Comparison of ENCODE assay signal across 8 cellular contexts in genomic region chr5:51382759-51383493, GRCh38. TPM values are rescaled to one million over a fixed set of nuclear protein-coding genes. Genes with fewer than 3 reads are reported as not detected.
DNase-seq lines count a peak whose midpoint lies in the region; ATAC-seq, FAIRE-seq and TF ChIP-seq lines count a peak whose summit lies in the region.

Gene ISL1, plus strand, starts transcription at chr5:51383448. Its CDS starts 224 bp downstream, at chr5:51383672.

- TF ChIP-seq CTCF in foreskin keratinocyte (conservative IDR thresholded peaks at IDR 0.05) (peak; percentile 4), pancreas (IDR thresholded peaks at IDR 0.05) (no peak), GM13977 (IDR thresholded peaks at IDR 0.05; ENCODE audit: extremely low read depth, insufficient read depth, missing control alignments) (no peak)

- H3K4me1 ChIP-seq in foreskin keratinocyte (peaks cover 5% of the 10 kb centered on the region), pancreas (no peaks in the 10 kb centered on the region)

- no peak for FAIRE-seq in pancreas (lab: Jason Lieb, UNC)

- peak within 1 kb of the TSS; percentile 1 to 44 (median 30) for H3K4me3 ChIP-seq in pancreas

- intact Hi-C loops in pancreas (cut with DNase I), result no loop called here

- no peaks in the 10 kb centered on the region for H3K36me3 ChIP-seq in pancreas

- H3K27ac ChIP-seq in foreskin keratinocyte (peak within 1 kb of the TSS; percentile 73), pancreas (peak within 1 kb of the TSS in 3 of 4 donors; percentile 22 to 63 (median 54))

- 1% methylated on average over 64 to 73 of the region's 73 CpGs for WGBS in pancreas, 2 donors

- ATAC-seq in SK-N-SH treated with all-trans-retinoic acid at 6 μM for 48 hours, result peak; percentile 81
- peak; percentile 90 for ATAC-seq in foreskin keratinocyte
- peak; percentile 65 to 86 (median 84) for ATAC-seq in pancreas
- no peak for ATAC-seq in HG02970 (IDR thresholded peaks at IDR 0.05; ENCODE audit: low FRiP score, unreplicated experiment)
- ATAC-seq in GM19023 (IDR thresholded peaks at IDR 0.05; ENCODE audit: unreplicated experiment), result no peak

- in situ Hi-C loops in KBM-7 (cut with MboI; ENCODE audit: low pct_unique_long_range_greater_than_20kb, low sequenced_read_pairs) (no loop called here), GM13977 (cut with MboI; ENCODE audit: low pct_unique_long_range_greater_than_20kb, low sequenced_read_pairs, unreplicated experiment) (no loop called here)

- H3K9me3 ChIP-seq in pancreas, result no peaks in the 10 kb centered on the region

- peak; percentile 74 for DNase-seq in DMS114 treated with DMSO at 0.1 percent for 48 hours (lab: John Stamatoyannopoulos, UW; ENCODE audit: unreplicated experiment)
- peak; percentile 96 for DNase-seq in KBM-7
- peak; percentile 85 to 92 for DNase-seq in foreskin keratinocyte
- DNase-seq in pancreas, result peak; percentile 45 to 81 (median 54)
- DNase-seq in GM13977 (ENCODE audit: low spot score), result no peak

- no peaks in the 10 kb centered on the region for H3K27me3 ChIP-seq in foreskin keratinocyte
- peaks cover 0 to 76% (median 6%) of the 10 kb centered on the region in 4 donors for H3K27me3 ChIP-seq in pancreas

TF ChIP-seq in SK-N-SH treated with all-trans-retinoic acid at 6 μM for 48 hours, 23 proteins besides CTCF, POLR2A, EP300 and RAD21:
- TF ChIP-seq ZFP3 (CRISPR knock-in tag; IDR thresholded peaks at IDR 0.05) (0 out of 2 replicates have a peak, but pooled peaks have one; percentile 23), ZFP30 (CRISPR knock-in tag; IDR thresholded peaks at IDR 0.05) (no peak), GLIS3 (CRISPR knock-in tag; IDR thresholded peaks at IDR 0.05) (peak; percentile 77; the same call in 1 of the 2 replicates)

RNA-seq across cellular contexts. Expression of gene ISL1, which starts in this region (rescaled TPM):
- total RNA-seq in foreskin keratinocyte (5.5 and 8.6 TPM in 2 replicates), pancreas (1 to 10 TPM in 4 of 6 donors, under 1 TPM in 2; 0.93 to 6.8 (median 2.0) TPM)
- polyA plus RNA-seq in foreskin keratinocyte (2.6 and 4.7 TPM in 2 replicates), pancreas (10 to 100 TPM in 1 of 2 donors, 1 to 10 TPM in 1; 3.5 to 30.5 TPM)

Comparison
In these comparisons a context has a peak if more than half of its experiments do, and no peak if none do; other contexts are left out.
1. ATAC-seq: peak in SK-N-SH treated with all-trans-retinoic acid at 6 μM for 48 hours (single experiment), foreskin keratinocyte (single experiment) and pancreas (4 of 4); none in HG02970 (single experiment) and GM19023 (single experiment).